ENCODE assay signal across 8 cellular contexts in the genomic region with DNA sequence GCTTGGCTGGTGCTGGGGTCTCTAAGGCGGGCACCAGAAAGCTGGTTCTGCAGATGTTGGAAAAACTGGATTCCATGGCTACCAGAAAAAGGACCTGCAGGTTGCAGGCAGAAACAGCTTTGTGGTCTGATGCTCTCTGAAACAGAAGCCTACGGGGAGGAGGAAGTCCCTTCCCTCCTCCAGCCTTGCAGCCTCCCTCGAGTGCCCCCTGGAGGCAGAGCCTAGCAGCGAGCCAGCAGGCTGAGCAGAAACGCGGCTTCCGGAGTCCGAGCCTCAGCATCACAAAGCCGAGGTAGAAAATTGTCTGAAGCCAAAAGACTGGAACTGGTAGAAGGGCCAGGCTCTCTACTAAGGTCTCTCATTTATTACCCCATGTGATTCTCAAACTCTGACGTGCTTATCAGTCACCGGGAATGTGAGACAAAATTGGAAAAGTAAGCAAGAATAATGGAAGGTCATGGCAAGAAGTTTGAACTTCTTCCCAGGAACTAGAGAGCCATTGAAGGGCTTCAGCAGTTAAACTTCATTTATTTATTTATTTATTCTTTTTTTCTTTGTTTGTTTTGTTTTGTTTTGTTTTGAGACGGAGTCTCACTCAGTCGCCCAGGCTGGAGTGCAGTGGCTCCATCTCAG.
A peak's percentile ranks its signal among the peaks of the same experiment; 100 is the strongest.
DNase-seq lines count a peak whose midpoint lies in the region; FAIRE-seq and TF ChIP-seq lines count a peak whose summit lies in the region.

No MANE protein-coding gene starts in this region.

- no peak for TF ChIP-seq EP300 in ovary (IDR thresholded peaks at IDR 0.05)
- TF ChIP-seq EP300 in tibial nerve (IDR thresholded peaks at IDR 0.05), result peak in 1 of 2 donors; percentile 19

- 0 out of 2 replicates have a peak, but pooled peaks cover 3% of the 10 kb centered on the region for H3K4me1 ChIP-seq in GM23248 (ENCODE audit: insufficient read depth)
- H3K4me1 ChIP-seq in Karpas-422 (ENCODE audit: low read length), result peaks cover 12% of the 10 kb centered on the region
- peaks cover 1% of the 10 kb centered on the region for H3K4me1 ChIP-seq in ovary (ENCODE audit: insufficient read depth)
- peaks cover 0 to 12% (median 0%) of the 10 kb centered on the region in 4 donors for H3K4me1 ChIP-seq in tibial nerve

- peak; percentile 75 to 82 (median 79) for TF ChIP-seq CTCF in ovary (IDR thresholded peaks at IDR 0.05)
- peak; percentile 74 to 95 (median 93) for TF ChIP-seq CTCF in tibial nerve (IDR thresholded peaks at IDR 0.05)

- H3K36me3 ChIP-seq in GM23248 (ENCODE audit: low read depth) (no peaks in the 10 kb centered on the region), Karpas-422 (ENCODE audit: insufficient read depth, low read length) (no peaks in the 10 kb centered on the region), ovary (no peaks in the 10 kb centered on the region), tibial nerve (no peaks in the 10 kb centered on the region)

- in situ Hi-C loops in G401 (cut with HindIII; ENCODE audit: low sequenced_read_pairs), result no loop called here
- in situ Hi-C loops in GM23248 (cut with MboI), result no loop called here

- intact Hi-C loops in ovary (cut with DNase I), result loop anchor here in 1 of 4 donors (10.0 kb wide), 2 partner anchors 262 to 292 kb away; no protein-coding TSS in a partner anchor

- no peaks in the 10 kb centered on the region for H3F3A ChIP-seq in GM23248 (ENCODE audit: insufficient read depth)

- TF ChIP-seq POLR2A in ovary (IDR thresholded peaks at IDR 0.05) (no peak), tibial nerve (IDR thresholded peaks at IDR 0.05) (no peak)

- no peaks in the 10 kb centered on the region for H4K20me1 ChIP-seq in GM23248 (ENCODE audit: insufficient read depth)
- H4K20me1 ChIP-seq in Karpas-422 (ENCODE audit: insufficient read depth, low read depth, low read length), result no peaks in the 10 kb centered on the region

- H3K27me3 ChIP-seq in GM23248 (replicated peaks; ENCODE audit: insufficient read depth) (no peaks in the 10 kb centered on the region), Karpas-422 (ENCODE audit: low read length) (no peaks in the 10 kb centered on the region), ovary (no peaks in the 10 kb centered on the region), tibial nerve (no peaks in the 10 kb centered on the region)

- H3K9ac ChIP-seq in GM23248, result no peak overlapping the region
- H3K9ac ChIP-seq in Karpas-422 (ENCODE audit: low read length), result peak overlapping the region; percentile 63

- 11 to 14% methylated on average over 13 of the region's 13 CpGs for WGBS in GM23248 (ENCODE audit: low coverage in 1 of 2, low lambda C conversion rate in 2 of 2, missing lambda C conversion rate in 2 of 2), 2 experiments
- 11 to 15% (median 13%) methylated on average over 13 of the region's 13 CpGs for WGBS in ovary, 3 donors
- 15% methylated on average over 13 of the region's 13 CpGs for WGBS in tibial nerve, 2 donors

- H3K4me3 ChIP-seq in GM23248 (peak overlapping the region; percentile 57), Karpas-422 (ENCODE audit: low read length) (peak overlapping the region; percentile 50; the same call in 1 of the 2 replicates), ovary (no peak overlapping the region), tibial nerve (no peak overlapping the region)

- H3K9me2 ChIP-seq in GM23248 (ENCODE audit: insufficient read depth) (no peaks in the 10 kb centered on the region), Karpas-422 (replicated peaks; ENCODE audit: insufficient read depth, low read length) (no peaks in the 10 kb centered on the region)

- DNase-seq in G401 (ENCODE audit: low spot score) (peak; percentile 51), GM23248 (peak; percentile 88), Karpas-422 (peak; percentile 95), SIG-M5 (lab: John Stamatoyannopoulos, UW) (peak; percentile 54), frontal cortex (ENCODE audit: low spot score in 2 of 2) (peak; percentile 21 to 61), ovary (peak; percentile 89 to 93 (median 90)), tibial nerve (ENCODE audit: low spot score in 2 of 2) (peak; percentile 67 to 84)
- DNase-seq in activated effector memory CD4-positive, alpha-beta T cell treated with anti-CD3 and anti-CD28 coated beads, Interleukin-2, amount 50 U/mL, for 16 hours, result peak; percentile 95

- peak overlapping the region; percentile 86 for H3K4me2 ChIP-seq in GM23248 (ENCODE audit: unreplicated experiment)
- peak overlapping the region; percentile 61 for H3K4me2 ChIP-seq in Karpas-422 (ENCODE audit: low read depth, low read length, poor library complexity, severe bottlenecking)

- H2AFZ ChIP-seq in GM23248 (peak overlapping the region; percentile 92), Karpas-422 (ENCODE audit: low read length) (peak overlapping the region; percentile 99)

- no peaks in the 10 kb centered on the region for H3K9me3 ChIP-seq in GM23248 (ENCODE audit: low read depth)
- H3K9me3 ChIP-seq in Karpas-422 (ENCODE audit: low read length), result no peaks in the 10 kb centered on the region
- no peaks in the 10 kb centered on the region for H3K9me3 ChIP-seq in ovary
- H3K9me3 ChIP-seq in tibial nerve, result no peaks in the 10 kb centered on the region

- no peak overlapping the region for H3K27ac ChIP-seq in GM23248
- H3K27ac ChIP-seq in Karpas-422 (ENCODE audit: low read length), result no peak overlapping the region
- peak overlapping the region in 1 of 2 donors; percentile 16 for H3K27ac ChIP-seq in ovary
- H3K27ac ChIP-seq in tibial nerve, result no peak overlapping the region

- no peak for FAIRE-seq in frontal cortex (lab: Jason Lieb, UNC)

- no peaks in the 10 kb centered on the region for H3K79me2 ChIP-seq in GM23248 (ENCODE audit: insufficient read depth)
- no peaks in the 10 kb centered on the region for H3K79me2 ChIP-seq in Karpas-422 (ENCODE audit: low read length)

Comparison
In these comparisons a context has a peak if more than half of its experiments do, and no peak if none do; other contexts are left out.
1. DNase-seq: peak in every context shown above with its lines; median percentile 95 in Karpas-422; 95 in activated effector memory CD4-positive, alpha-beta T cell treated with anti-CD3 and anti-CD28 coated beads, Interleukin-2, amount 50 U/mL, for 16 hours; 90 in ovary; 88 in GM23248; 76 in tibial nerve; 54 in SIG-M5; 51 in G401; 41 in frontal cortex.
2. H3K4me3 ChIP-seq: peak in GM23248 (single experiment) and Karpas-422 (single experiment); none in ovary (single experiment) and tibial nerve (0 of 4).